Comparison of ENCODE assay signal across 1 cellular context in the genomic region with DNA sequence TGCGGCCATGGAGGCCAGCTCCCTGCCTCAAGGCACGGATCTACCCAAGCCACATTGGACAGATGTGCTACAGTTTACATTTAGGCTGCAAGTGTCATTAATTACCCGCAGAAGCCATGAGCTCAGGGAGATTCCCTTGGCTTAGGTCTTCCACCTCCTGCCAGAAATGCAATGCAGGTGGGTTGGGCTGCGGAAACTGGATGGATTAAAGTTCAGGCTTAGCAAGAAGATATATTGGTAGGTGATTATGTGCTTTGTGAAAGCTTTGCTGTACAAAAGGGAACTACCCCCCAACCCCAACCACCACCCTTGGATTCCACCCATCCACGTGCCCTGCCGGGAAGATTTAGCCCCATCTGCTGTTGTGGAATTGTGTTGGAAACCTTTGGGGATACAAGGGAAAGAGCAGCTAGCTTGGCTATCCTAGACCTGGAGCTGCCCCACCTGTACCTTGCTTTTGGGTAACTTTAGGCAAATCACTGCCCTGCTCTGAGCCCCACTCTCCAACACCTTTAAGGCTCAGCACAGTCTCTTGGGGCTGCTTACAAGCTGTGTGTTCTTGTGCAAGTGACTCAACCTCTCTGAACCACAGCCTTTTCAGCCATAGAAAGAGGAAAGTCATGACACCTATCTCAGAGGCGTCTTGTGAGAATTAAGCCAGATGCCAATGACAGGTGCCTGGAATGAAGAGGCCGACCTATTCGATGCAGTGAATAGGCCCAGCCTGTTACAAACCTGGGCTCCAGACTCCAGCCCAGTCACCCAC.
TF ChIP-seq lines count a peak whose summit lies in the region.

No MANE protein-coding gene starts in this region.

TF ChIP-seq in GM23338, 12 proteins besides CTCF, POLR2A, EP300 and RAD21 (continued from another document):
- TF ChIP-seq, protein P1, sequence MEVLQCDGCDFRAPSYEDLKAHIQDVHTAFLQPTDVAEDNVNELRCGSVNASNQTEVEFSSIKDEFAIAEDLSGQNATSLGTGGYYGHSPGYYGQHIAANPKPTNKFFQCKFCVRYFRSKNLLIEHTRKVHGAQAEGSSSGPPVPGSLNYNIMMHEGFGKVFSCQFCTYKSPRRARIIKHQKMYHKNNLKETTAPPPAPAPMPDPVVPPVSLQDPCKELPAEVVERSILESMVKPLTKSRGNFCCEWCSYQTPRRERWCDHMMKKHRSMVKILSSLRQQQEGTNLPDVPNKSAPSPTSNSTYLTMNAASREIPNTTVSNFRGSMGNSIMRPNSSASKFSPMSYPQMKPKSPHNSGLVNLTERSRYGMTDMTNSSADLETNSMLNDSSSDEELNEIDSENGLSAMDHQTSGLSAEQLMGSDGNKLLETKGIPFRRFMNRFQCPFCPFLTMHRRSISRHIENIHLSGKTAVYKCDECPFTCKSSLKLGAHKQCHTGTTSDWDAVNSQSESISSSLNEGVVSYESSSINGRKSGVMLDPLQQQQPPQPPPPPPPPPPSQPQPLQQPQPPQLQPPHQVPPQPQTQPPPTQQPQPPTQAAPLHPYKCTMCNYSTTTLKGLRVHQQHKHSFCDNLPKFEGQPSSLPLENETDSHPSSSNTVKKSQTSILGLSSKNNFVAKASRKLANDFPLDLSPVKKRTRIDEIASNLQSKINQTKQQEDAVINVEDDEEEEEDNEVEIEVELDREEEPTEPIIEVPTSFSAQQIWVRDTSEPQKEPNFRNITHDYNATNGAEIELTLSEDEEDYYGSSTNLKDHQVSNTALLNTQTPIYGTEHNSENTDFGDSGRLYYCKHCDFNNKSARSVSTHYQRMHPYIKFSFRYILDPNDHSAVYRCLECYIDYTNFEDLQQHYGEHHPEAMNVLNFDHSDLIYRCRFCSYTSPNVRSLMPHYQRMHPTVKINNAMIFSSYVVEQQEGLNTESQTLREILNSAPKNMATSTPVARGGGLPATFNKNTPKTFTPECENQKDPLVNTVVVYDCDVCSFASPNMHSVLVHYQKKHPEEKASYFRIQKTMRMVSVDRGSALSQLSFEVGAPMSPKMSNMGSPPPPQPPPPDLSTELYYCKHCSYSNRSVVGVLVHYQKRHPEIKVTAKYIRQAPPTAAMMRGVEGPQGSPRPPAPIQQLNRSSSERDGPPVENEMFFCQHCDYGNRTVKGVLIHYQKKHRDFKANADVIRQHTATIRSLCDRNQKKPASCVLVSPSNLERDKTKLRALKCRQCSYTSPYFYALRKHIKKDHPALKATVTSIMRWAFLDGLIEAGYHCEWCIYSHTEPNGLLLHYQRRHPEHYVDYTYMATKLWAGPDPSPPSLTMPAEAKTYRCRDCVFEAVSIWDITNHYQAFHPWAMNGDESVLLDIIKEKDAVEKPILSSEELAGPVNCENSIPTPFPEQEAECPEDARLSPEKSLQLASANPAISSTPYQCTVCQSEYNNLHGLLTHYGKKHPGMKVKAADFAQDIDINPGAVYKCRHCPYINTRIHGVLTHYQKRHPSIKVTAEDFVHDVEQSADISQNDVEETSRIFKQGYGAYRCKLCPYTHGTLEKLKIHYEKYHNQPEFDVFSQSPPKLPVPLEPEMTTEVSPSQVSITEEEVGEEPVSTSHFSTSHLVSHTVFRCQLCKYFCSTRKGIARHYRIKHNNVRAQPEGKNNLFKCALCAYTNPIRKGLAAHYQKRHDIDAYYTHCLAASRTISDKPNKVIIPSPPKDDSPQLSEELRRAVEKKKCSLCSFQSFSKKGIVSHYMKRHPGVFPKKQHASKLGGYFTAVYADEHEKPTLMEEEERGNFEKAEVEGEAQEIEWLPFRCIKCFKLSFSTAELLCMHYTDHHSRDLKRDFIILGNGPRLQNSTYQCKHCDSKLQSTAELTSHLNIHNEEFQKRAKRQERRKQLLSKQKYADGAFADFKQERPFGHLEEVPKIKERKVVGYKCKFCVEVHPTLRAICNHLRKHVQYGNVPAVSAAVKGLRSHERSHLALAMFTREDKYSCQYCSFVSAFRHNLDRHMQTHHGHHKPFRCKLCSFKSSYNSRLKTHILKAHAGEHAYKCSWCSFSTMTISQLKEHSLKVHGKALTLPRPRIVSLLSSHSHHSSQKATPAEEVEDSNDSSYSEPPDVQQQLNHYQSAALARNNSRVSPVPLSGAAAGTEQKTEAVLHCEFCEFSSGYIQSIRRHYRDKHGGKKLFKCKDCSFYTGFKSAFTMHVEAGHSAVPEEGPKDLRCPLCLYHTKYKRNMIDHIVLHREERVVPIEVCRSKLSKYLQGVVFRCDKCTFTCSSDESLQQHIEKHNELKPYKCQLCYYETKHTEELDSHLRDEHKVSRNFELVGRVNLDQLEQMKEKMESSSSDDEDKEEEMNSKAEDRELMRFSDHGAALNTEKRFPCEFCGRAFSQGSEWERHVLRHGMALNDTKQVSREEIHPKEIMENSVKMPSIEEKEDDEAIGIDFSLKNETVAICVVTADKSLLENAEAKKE (CRISPR knock-in tag; IDR thresholded peaks at IDR 0.05): no peak
